ENCODE assay signal across 8 cellular contexts in the genomic region with DNA sequence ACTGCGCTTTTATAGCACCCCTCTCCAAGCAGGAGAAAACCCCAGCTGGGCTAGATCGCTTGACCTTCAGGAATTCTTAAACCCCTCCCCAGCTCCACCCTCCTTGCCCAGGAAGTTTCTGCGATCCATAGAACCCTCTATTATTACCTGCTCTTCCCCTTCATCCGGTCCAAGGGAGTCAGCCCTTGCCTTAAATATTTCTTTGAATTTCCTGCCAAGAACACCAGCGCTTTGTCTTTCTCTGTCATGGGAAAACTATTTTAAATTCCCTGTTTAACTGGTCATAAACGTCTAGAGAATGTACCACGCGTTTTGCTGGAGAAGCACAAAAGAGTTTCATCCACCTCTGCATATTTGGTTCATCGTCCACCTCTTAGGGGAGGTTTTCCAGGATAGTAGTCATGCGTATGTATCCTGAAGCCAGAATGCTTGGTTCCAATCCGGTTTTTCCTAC.
DNase-seq lines count a peak whose midpoint lies in the region; ATAC-seq and TF ChIP-seq lines count a peak whose summit lies in the region.

No MANE protein-coding gene starts in this region.

- H3K9me3 ChIP-seq in iPS-15b (ENCODE audit: control insufficient read depth, insufficient read depth, low read length) = no peaks in the 10 kb centered on the region

- peak overlapping the region; percentile 71 for H3K9ac ChIP-seq in iPS-15b (ENCODE audit: low read depth, low read length)

- no peaks in the 10 kb centered on the region for H3K27me3 Mint-ChIP-seq in activated naive CD8-positive, alpha-beta T cell treated with anti-CD3 and anti-CD28 coated beads, Interleukin-2, amount 50 U/mL, for 24 hours
- peaks cover 8% of the 10 kb centered on the region for H3K27me3 Mint-ChIP-seq in stimulated activated naive CD8-positive, alpha-beta T cell treated with anti-CD3 and anti-CD28 coated beads, Interleukin-15, amount 100 ng/mL, for 72 hours

- no peaks in the 10 kb centered on the region for H3K4me1 ChIP-seq in iPS-15b (ENCODE audit: control insufficient read depth, insufficient read depth, low read length)

- peak; percentile 9 for ATAC-seq in HG03025 (IDR thresholded peaks at IDR 0.05; ENCODE audit: low FRiP score, unreplicated experiment)
- ATAC-seq in activated naive CD8-positive, alpha-beta T cell treated with anti-CD3 and anti-CD28 coated beads, Interleukin-2, amount 50 U/mL, for 24 hours = no peak
- ATAC-seq in stimulated activated naive CD8-positive, alpha-beta T cell treated with anti-CD3 and anti-CD28 coated beads, Interleukin-15, amount 100 ng/mL, for 72 hours = no peak

- no peak for TF ChIP-seq CTCF in GM12875 (IDR thresholded peaks at IDR 0.05; ENCODE audit: borderline replicate concordance, insufficient read depth, low read depth, low read length)

- peak overlapping the region; percentile 88 for H3K27ac Mint-ChIP-seq in activated naive CD8-positive, alpha-beta T cell treated with anti-CD3 and anti-CD28 coated beads, Interleukin-2, amount 50 U/mL, for 24 hours
- H3K27ac Mint-ChIP-seq in stimulated activated naive CD8-positive, alpha-beta T cell treated with anti-CD3 and anti-CD28 coated beads, Interleukin-15, amount 100 ng/mL, for 72 hours = peak overlapping the region; percentile 92 to 98

- no peak for DNase-seq in activated naive CD8-positive, alpha-beta T cell treated with anti-CD3 and anti-CD28 coated beads, Interleukin-2, amount 50 U/mL, for 24 hours
- no peak for DNase-seq in stimulated activated naive CD8-positive, alpha-beta T cell treated with anti-CD3 and anti-CD28 coated beads, Interleukin-15, amount 100 ng/mL, for 72 hours
- no peak for DNase-seq in SKM-1 (lab: John Stamatoyannopoulos, UW; ENCODE audit: unreplicated experiment)
- DNase-seq in germinal center (ENCODE audit: low spot score) = no peak
- DNase-seq in middle frontal gyrus (ENCODE audit: extremely low spot score, low spot score) = no peak

- H3K9me3 Mint-ChIP-seq in activated naive CD8-positive, alpha-beta T cell treated with anti-CD3 and anti-CD28 coated beads, Interleukin-2, amount 50 U/mL, for 24 hours = no peaks in the 10 kb centered on the region
- peaks cover 10 to 15% of the 10 kb centered on the region in 2 donors for H3K9me3 Mint-ChIP-seq in stimulated activated naive CD8-positive, alpha-beta T cell treated with anti-CD3 and anti-CD28 coated beads, Interleukin-15, amount 100 ng/mL, for 72 hours

- H3K36me3 ChIP-seq in iPS-15b (ENCODE audit: control insufficient read depth, insufficient read depth, low read length) = no peaks in the 10 kb centered on the region

- peaks cover 27% of the 10 kb centered on the region for H3K4me1 Mint-ChIP-seq in activated naive CD8-positive, alpha-beta T cell treated with anti-CD3 and anti-CD28 coated beads, Interleukin-2, amount 50 U/mL, for 24 hours
- peaks cover 25% of the 10 kb centered on the region for H3K4me1 Mint-ChIP-seq in stimulated activated naive CD8-positive, alpha-beta T cell treated with anti-CD3 and anti-CD28 coated beads, Interleukin-15, amount 100 ng/mL, for 72 hours

- peak overlapping the region; percentile 99 for H3K4me3 ChIP-seq in GM12875 (ENCODE audit: low read depth, low read length)
- peak overlapping the region; percentile 96 for H3K4me3 ChIP-seq in iPS-15b (ENCODE audit: low read depth, low read length)

- peak overlapping the region; percentile 94 for H3K4me3 Mint-ChIP-seq in activated naive CD8-positive, alpha-beta T cell treated with anti-CD3 and anti-CD28 coated beads, Interleukin-2, amount 50 U/mL, for 24 hours
- peak overlapping the region; percentile 91 to 99 for H3K4me3 Mint-ChIP-seq in stimulated activated naive CD8-positive, alpha-beta T cell treated with anti-CD3 and anti-CD28 coated beads, Interleukin-15, amount 100 ng/mL, for 72 hours

- peaks cover 2% of the 10 kb centered on the region for H3K27me3 ChIP-seq in iPS-15b (ENCODE audit: control insufficient read depth, insufficient read depth, low read length)

- no peaks in the 10 kb centered on the region for H3K36me3 Mint-ChIP-seq in activated naive CD8-positive, alpha-beta T cell treated with anti-CD3 and anti-CD28 coated beads, Interleukin-2, amount 50 U/mL, for 24 hours (ENCODE audit: low read depth)
